Comparison of ENCODE assay signal across 18 cellular contexts in genomic region chr6:46921731-46922130, GRCh38. TPM values are rescaled to one million over a fixed set of nuclear protein-coding genes. Genes with fewer than 3 reads are reported as not detected.
A peak's percentile ranks its signal among the peaks of the same experiment; 100 is the strongest.
DNase-seq lines count a peak whose midpoint lies in the region; ATAC-seq and TF ChIP-seq lines count a peak whose summit lies in the region.
"Had no signal": no experiment of that assay in that cellular context is flagged by ENCODE, and none has a peak within 500 bp of the region (broad histone marks: within the 10 kb centered on the region; RNA-seq: fewer than 3 reads in every experiment).

TSS of gene ADGRF5 (minus strand) at chr6:46921938. CDS start at chr6:46906762, 15,176 bp downstream.

- H3K27ac Mint-ChIP-seq in activated CD4-positive, alpha-beta T cell treated with anti-CD3 and anti-CD28 coated beads, Interleukin-2, amount 10 ng/mL, durations not matched to agents 24 days and 14 days: no peak within 1 kb of the TSS

- H3K4me3 Mint-ChIP-seq in activated CD4-positive, alpha-beta T cell treated with anti-CD3 and anti-CD28 coated beads, Interleukin-2, amount 10 ng/mL, durations not matched to agents 24 days and 14 days: no peak within 1 kb of the TSS

- peak within 1 kb of the TSS; percentile 33 for H3K4me2 ChIP-seq in parathyroid adenoma (ENCODE audit: low read length)

- H3K27me3 Mint-ChIP-seq in activated CD4-positive, alpha-beta T cell treated with anti-CD3 and anti-CD28 coated beads, Interleukin-2, amount 10 ng/mL, durations not matched to agents 24 days and 14 days: no peaks in the 10 kb centered on the region

- DNase-seq in dermis microvascular lymphatic vessel endothelial cell (ENCODE audit: low read depth in 2 of 2): peak in 1 of 2 donors; percentile 79
- peak; percentile 66 for DNase-seq in left cardiac atrium
- DNase-seq in upper lobe of right lung: peak; percentile 76
- no peak for DNase-seq in activated CD4-positive, alpha-beta T cell treated with anti-CD3 and anti-CD28 coated beads, Interleukin-2, amount 10 ng/mL, durations not matched to agents 24 days and 14 days
- no peak for DNase-seq in H4 (ENCODE audit: low spot score)
- DNase-seq in stimulated activated CD4-positive, alpha-beta T cell treated with anti-CD3 and anti-CD28 coated beads, Interleukin-1b, Interleukin-23, amount 100 ng/mL, for 48 hours: no peak
- DNase-seq: activated effector memory CD4-positive, alpha-beta T cell treated with anti-CD3 and anti-CD28 coated beads, Interleukin-2, amount 50 U/mL, for 16 hours; C1 segment of cervical spinal cord; DND-41; effector CD4-positive, alpha-beta T cell; foreskin fibroblast; midbrain; NCI-H187; NCI-H510A treated with DMSO at 0.1 percent for 48 hours; stimulated activated CD4-positive, alpha-beta T cell treated with anti-CD3 and anti-CD28 coated beads, Interleukin-2, amount 100 ng/mL, for 24 hours; SW 1271 had no signal

- H3K9me3 Mint-ChIP-seq in activated CD4-positive, alpha-beta T cell treated with anti-CD3 and anti-CD28 coated beads, Interleukin-2, amount 10 ng/mL, durations not matched to agents 24 days and 14 days: no peaks in the 10 kb centered on the region

- H3K4me1 ChIP-seq in parathyroid adenoma (peaks cover 35% of the 10 kb centered on the region), upper lobe of right lung (peaks cover 40% of the 10 kb centered on the region)

- no peak for TF ChIP-seq CTCF in parathyroid adenoma (IDR thresholded peaks at IDR 0.05)
- TF ChIP-seq CTCF in upper lobe of right lung (IDR thresholded peaks at IDR 0.05): no peak

- no peaks in the 10 kb centered on the region for H3K4me1 Mint-ChIP-seq in activated CD4-positive, alpha-beta T cell treated with anti-CD3 and anti-CD28 coated beads, Interleukin-2, amount 10 ng/mL, durations not matched to agents 24 days and 14 days

- intact Hi-C loops in left cardiac atrium (cut with DNase I): no loop called here
- intact Hi-C loops in upper lobe of right lung (cut with DNase I): no loop called here
- intact Hi-C loops in activated CD4-positive, alpha-beta T cell treated with anti-CD3 and anti-CD28 coated beads, Interleukin-2, amount 10 ng/mL, durations not matched to agents 24 days and 14 days (cut with micrococcal nuclease): no loop called here

- H3K9me3 ChIP-seq in parathyroid adenoma (ENCODE audit: control insufficient read depth, low read length): no peaks in the 10 kb centered on the region
- H3K9me3 ChIP-seq in upper lobe of right lung: no peaks in the 10 kb centered on the region

- H3K36me3 ChIP-seq in parathyroid adenoma (ENCODE audit: control insufficient read depth, insufficient read depth, low read length): no peaks in the 10 kb centered on the region
- no peaks in the 10 kb centered on the region for H3K36me3 ChIP-seq in upper lobe of right lung

- peak within 1 kb of the TSS; percentile 61 for H2AFZ ChIP-seq in parathyroid adenoma

- peak within 1 kb of the TSS; percentile 1 for H3K4me3 ChIP-seq in parathyroid adenoma (ENCODE audit: low read depth, low read length)
- peak within 1 kb of the TSS; percentile 55 for H3K4me3 ChIP-seq in upper lobe of right lung

- H3K79me2 ChIP-seq in parathyroid adenoma: no peaks in the 10 kb centered on the region

- H3K27ac ChIP-seq in parathyroid adenoma: peak within 1 kb of the TSS; percentile 52
- peak within 1 kb of the TSS; percentile 90 for H3K27ac ChIP-seq in upper lobe of right lung

- H3K27me3 ChIP-seq in parathyroid adenoma (ENCODE audit: control insufficient read depth, insufficient read depth, low read length): no peaks in the 10 kb centered on the region
- no peaks in the 10 kb centered on the region for H3K27me3 ChIP-seq in upper lobe of right lung

- peak; percentile 6 to 60 for ATAC-seq in left cardiac atrium
- peak; percentile 79 for ATAC-seq in upper lobe of right lung

- no peak within 1 kb of the TSS for H3K9ac ChIP-seq in parathyroid adenoma

- no peaks in the 10 kb centered on the region for H3K36me3 Mint-ChIP-seq in activated CD4-positive, alpha-beta T cell treated with anti-CD3 and anti-CD28 coated beads, Interleukin-2, amount 10 ng/mL, durations not matched to agents 24 days and 14 days (ENCODE audit: low read depth)

RNA-seq across cellular contexts. Expression of gene ADGRF5, which starts in this region (rescaled TPM):
- total RNA-seq in dermis microvascular lymphatic vessel endothelial cell (107 and 112 TPM in 2 replicates), left cardiac atrium (10 to 100 TPM; 37.4 to 56.9 TPM), upper lobe of right lung (283 TPM)
- not detected in 2 replicates for total RNA-seq in activated CD4-positive, alpha-beta T cell treated with anti-CD3 and anti-CD28 coated beads, Interleukin-2, amount 10 ng/mL, durations not matched to agents 24 days and 14 days
- total RNA-seq in H4 (2014; rRNA removed; shearing (Covaris generic)): not detected in 2 replicates
- total RNA-seq: LHCN-M2 had no signal

Comparison
In these comparisons a context has a peak if more than half of its experiments do, and no peak if none do; other contexts are left out.
1. RNA of gene ADGRF5 (total RNA-seq): 283 TPM in upper lobe of right lung (single experiment), 107 to 112 TPM in dermis microvascular lymphatic vessel endothelial cell and 37.4 to 56.9 TPM in left cardiac atrium; not detected in activated CD4-positive, alpha-beta T cell treated with anti-CD3 and anti-CD28 coated beads, Interleukin-2, amount 10 ng/mL, durations not matched to agents 24 days and 14 days and not detected in H4; every median in the first group is over 10 times any median in the second.
2. DNase-seq: peak in left cardiac atrium (single experiment) and upper lobe of right lung (single experiment); none in activated CD4-positive, alpha-beta T cell treated with anti-CD3 and anti-CD28 coated beads, Interleukin-2, amount 10 ng/mL, durations not matched to agents 24 days and 14 days (single experiment), H4 (single experiment) and stimulated activated CD4-positive, alpha-beta T cell treated with anti-CD3 and anti-CD28 coated beads, Interleukin-1b, Interleukin-23, amount 100 ng/mL, for 48 hours (single experiment).